In genomic region chr21:45592208-45592619, GRCh38 we compare ENCODE assay signal across 8 cellular contexts. TPM values are rescaled to one million over a fixed set of nuclear protein-coding genes. Genes with fewer than 3 reads are reported as not detected.
A peak's percentile ranks its signal among the peaks of the same experiment; 100 is the strongest.
DNase-seq lines count a peak whose midpoint lies in the region; ATAC-seq and TF ChIP-seq lines count a peak whose summit lies in the region.

No MANE protein-coding gene starts in this region.

- ATAC-seq in GM18520 (IDR thresholded peaks at IDR 0.05; ENCODE audit: unreplicated experiment) (peak; percentile 47), HG03280 (IDR thresholded peaks at IDR 0.05; ENCODE audit: unreplicated experiment) (peak; percentile 55), natural killer cell (peak; percentile 49 to 62 (median 61)), GM19324 (IDR thresholded peaks at IDR 0.05; ENCODE audit: low FRiP score, unreplicated experiment) (no peak)

- DNase-seq in activated CD8-positive, alpha-beta memory T cell treated with anti-CD3 and anti-CD28 coated beads, Interleukin-2, amount 50 U/mL, for 24 hours (ENCODE audit: extremely low read depth): peak; percentile 56
- DNase-seq in natural killer cell: no peak
- DNase-seq in NCI-H774 (lab: John Stamatoyannopoulos, UW): no peak
- DNase-seq in DMS79 treated with DMSO at 0.1 percent for 48 hours (lab: John Stamatoyannopoulos, UW): no peak
- DNase-seq in retina: no peak

- H3K4me3 Mint-ChIP-seq in natural killer cell: no peak overlapping the region

- peaks cover 5% of the 10 kb centered on the region for H3K36me3 Mint-ChIP-seq in natural killer cell

- no peak overlapping the region for H3K27ac Mint-ChIP-seq in natural killer cell

- intact Hi-C loops in natural killer cell (cut with micrococcal nuclease): loop anchor here (10.0 kb wide), 1 partner anchor 297 kb away; no protein-coding TSS in a partner anchor

- TF ChIP-seq CTCF in natural killer cell (IDR thresholded peaks at IDR 0.05): no peak

- peaks cover 28 to 29% of the 10 kb centered on the region in 2 donors for H3K27me3 Mint-ChIP-seq in natural killer cell (ENCODE audit: low read depth in 2 of 2)

- H3K9me3 Mint-ChIP-seq in natural killer cell: peaks cover 0 to under 1% of the 10 kb centered on the region in 2 donors

- H3K4me1 Mint-ChIP-seq in natural killer cell: peaks cover 7% of the 10 kb centered on the region in 2 donors

RNA-seq across cellular contexts. Expression of gene SLC19A1, which starts 50.0 kb away (rescaled TPM):
- total RNA-seq in natural killer cell: 1 to 10 TPM; 2.5 to 9.0 (median 4.9) TPM

RNA-seq across cellular contexts. Expression of gene PCBP3, which starts 51.3 kb away (rescaled TPM):
- total RNA-seq in natural killer cell: 1 to 10 TPM in 1 of 3 donors, under 1 TPM in 2; 0.50 to 3.0 (median 0.52) TPM
